Comparison of ENCODE assay signal across 20 cellular contexts in the genomic region with DNA sequence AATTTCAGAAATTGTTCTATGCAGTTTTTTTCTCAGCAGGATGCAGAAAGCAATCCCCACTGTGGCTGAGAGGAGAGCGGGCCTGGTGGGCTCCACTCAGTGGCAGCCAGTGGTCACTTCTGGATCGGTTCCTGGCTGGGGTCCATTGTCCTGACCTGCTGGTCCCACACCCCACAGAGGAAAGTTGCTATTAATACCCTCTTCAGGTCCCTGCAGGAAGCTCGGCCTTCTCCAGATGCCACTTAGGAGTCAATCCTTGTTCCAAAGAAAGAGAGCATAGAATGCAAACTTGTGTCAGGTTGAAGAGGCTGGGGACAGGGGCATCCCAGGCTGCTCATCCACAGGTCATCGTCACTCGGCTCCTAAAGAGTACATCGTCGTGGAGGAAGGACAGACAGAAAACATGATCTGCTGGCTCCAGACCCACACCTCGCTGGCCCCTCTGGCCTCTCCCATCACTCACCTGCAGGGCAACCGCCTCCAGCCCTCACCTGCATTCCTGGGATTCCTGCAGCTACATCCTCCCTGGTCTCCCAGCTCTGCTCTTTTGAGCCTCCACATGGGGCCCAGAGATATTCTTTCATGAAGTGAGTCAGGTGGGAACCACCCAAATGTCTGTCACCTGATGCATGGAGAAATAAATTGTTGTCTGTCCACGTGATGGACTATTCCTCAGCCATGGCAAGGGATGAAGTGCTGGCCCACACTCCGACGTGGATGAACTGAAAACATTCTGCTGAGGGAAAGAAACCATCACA.
DNase-seq lines count a peak whose midpoint lies in the region; ATAC-seq, FAIRE-seq and TF ChIP-seq lines count a peak whose summit lies in the region.
"Had no signal": no experiment of that assay in that cellular context is flagged by ENCODE, and none has a peak within 500 bp of the region (broad histone marks: within the 10 kb centered on the region; RNA-seq: fewer than 3 reads in every experiment).

No MANE protein-coding gene starts in this region.

- 0 out of 2 replicates have a peak, but pooled peaks cover 3% of the 10 kb centered on the region for H3K9me2 ChIP-seq in GM23338 (ENCODE audit: insufficient read depth)
- no peaks in the 10 kb centered on the region for H3K9me2 ChIP-seq in neural cell (ENCODE audit: insufficient read depth, low read length)

- peak overlapping the region; percentile 54; the same call in 1 of the 2 replicates for H3K27ac Mint-ChIP-seq in GM23338
- H3K27ac Mint-ChIP-seq: activated B cell treated with CpG ODN at 0.5 μM for 24 hours; activated CD8-positive, alpha-beta T cell treated with anti-CD3 and anti-CD28 coated beads for 36 hours; activated naive CD4-positive, alpha-beta T cell treated with anti-CD3 and anti-CD28 coated beads, Interleukin-2, amount 50 U/mL, for 24 hours had no signal

- H3K9ac ChIP-seq in neural cell (ENCODE audit: low read length): no peak overlapping the region

- peak; percentile 30 for TF ChIP-seq RAD21 in neural cell (conservative IDR thresholded peaks at IDR 0.05)

- H3K36me3 ChIP-seq in GM23338 (ENCODE audit: insufficient read depth) (0 out of 2 replicates have a peak, but pooled peaks cover 5% of the 10 kb centered on the region), neural cell (ENCODE audit: insufficient read depth, low read length) (no peaks in the 10 kb centered on the region), small intestine (ENCODE audit: control insufficient read depth in 2 of 2, insufficient read depth in 2 of 2, low read length in 2 of 2) (no peaks in the 10 kb centered on the region)
- H3K36me3 ChIP-seq: stomach had no signal

- H3K27me3 ChIP-seq in GM23338 (ENCODE audit: insufficient read depth) (no peaks in the 10 kb centered on the region), neural cell (ENCODE audit: insufficient read depth, low read depth, low read length) (no peaks in the 10 kb centered on the region), small intestine (ENCODE audit: control insufficient read depth in 2 of 2, insufficient read depth in 2 of 2, low read length in 2 of 2) (no peaks in the 10 kb centered on the region)
- H3K27me3 ChIP-seq: stomach had no signal

- FAIRE-seq in small intestine (lab: Jason Lieb, UNC): no peak
- FAIRE-seq: frontal cortex had no signal

- H3K27me3 Mint-ChIP-seq in GM23338 (ENCODE audit: insufficient read depth, low read depth, poor library complexity): peaks cover 8% of the 10 kb centered on the region

- H3K79me2 ChIP-seq in GM23338 (replicated peaks; ENCODE audit: insufficient read depth) (no peaks in the 10 kb centered on the region), neural cell (replicated peaks; ENCODE audit: insufficient read depth, low read length) (no peaks in the 10 kb centered on the region)

- H3K4me3 ChIP-seq in GM23338: no peak overlapping the region
- H3K4me3 ChIP-seq in neural cell (ENCODE audit: low read length): no peak overlapping the region
- H3K4me3 ChIP-seq in small intestine (ENCODE audit: low read depth in 1 of 2, low read length in 2 of 2): no peak overlapping the region
- H3K4me3 ChIP-seq: stomach had no signal

- H3K4me1 ChIP-seq in GM23338 (ENCODE audit: insufficient read depth): peaks cover 21% of the 10 kb centered on the region
- H3K4me1 ChIP-seq in small intestine (ENCODE audit: control insufficient read depth in 2 of 2, insufficient read depth in 1 of 2, low read depth in 1 of 2, low read length in 1 of 2): no peaks in the 10 kb centered on the region

- WGBS in small intestine, 3 donors: 75 to 93% (median 85%) methylated on average over 12 of the region's 12 CpGs

- no peak for TF ChIP-seq CTCF in GM23338 (conservative IDR thresholded peaks at IDR 0.05; ENCODE audit: low read depth in 2 of 2)
- TF ChIP-seq CTCF in neural cell (IDR thresholded peaks at IDR 0.05; ENCODE audit: poor library complexity, severe bottlenecking): no peak

- H3K27ac ChIP-seq in GM23338 (ENCODE audit: low read depth): peak overlapping the region; percentile 67
- peak overlapping the region; percentile 25 for H3K27ac ChIP-seq in neural cell (ENCODE audit: low read length)
- no peak overlapping the region for H3K27ac ChIP-seq in small intestine (ENCODE audit: low read depth in 1 of 2, low read length in 1 of 2)
- H3K27ac ChIP-seq: HL-60 had no signal

- H3K36me3 Mint-ChIP-seq in GM23338 (ENCODE audit: low read depth): peaks cover 12% of the 10 kb centered on the region
- H3K36me3 Mint-ChIP-seq: activated naive CD4-positive, alpha-beta T cell treated with anti-CD3 and anti-CD28 coated beads, Interleukin-2, amount 50 U/mL, for 24 hours had no signal

- peak overlapping the region; percentile 25; the same call in 1 of the 3 replicates for H3K4me3 Mint-ChIP-seq in GM23338
- H3K4me3 Mint-ChIP-seq: activated B cell treated with CpG ODN at 0.5 μM for 24 hours; activated CD8-positive, alpha-beta T cell treated with anti-CD3 and anti-CD28 coated beads for 36 hours; activated naive CD4-positive, alpha-beta T cell treated with anti-CD3 and anti-CD28 coated beads, Interleukin-2, amount 50 U/mL, for 24 hours; activated T-cell treated with anti-CD3 and anti-CD28 coated beads, Interleukin-2, amount 50 U/mL, for 4 hours had no signal

- peak overlapping the region; percentile 56 for H3K4me2 ChIP-seq in GM23338
- H3K4me2 ChIP-seq in neural cell (ENCODE audit: low read length): no peak overlapping the region

- peak; percentile 99 for ATAC-seq in GM23338
- no peak for ATAC-seq in HG03039 (IDR thresholded peaks at IDR 0.05; ENCODE audit: unreplicated experiment)
- ATAC-seq in GM21737 (IDR thresholded peaks at IDR 0.05; ENCODE audit: unreplicated experiment): no peak
- ATAC-seq: activated CD8-positive, alpha-beta T cell treated with anti-CD3 and anti-CD28 coated beads for 36 hours; activated T-cell treated with anti-CD3 and anti-CD28 coated beads, Interleukin-2, amount 50 U/mL, for 4 hours; right cardiac atrium had no signal

- H3K9me3 Mint-ChIP-seq in GM23338: peaks cover 18% of the 10 kb centered on the region
- H3K9me3 Mint-ChIP-seq: activated CD8-positive, alpha-beta T cell treated with anti-CD3 and anti-CD28 coated beads for 36 hours; activated naive CD4-positive, alpha-beta T cell treated with anti-CD3 and anti-CD28 coated beads, Interleukin-2, amount 50 U/mL, for 24 hours; activated T-cell treated with anti-CD3 and anti-CD28 coated beads, Interleukin-2, amount 50 U/mL, for 4 hours had no signal

- H3K9me3 ChIP-seq in neural cell (ENCODE audit: low read length) (no peaks in the 10 kb centered on the region), small intestine (ENCODE audit: control insufficient read depth, low read depth) (no peaks in the 10 kb centered on the region)

- DNase-seq in GM23338 (ENCODE audit: low spot score) (peak; percentile 94), NCI-H2227 (lab: John Stamatoyannopoulos, UW; ENCODE audit: unreplicated experiment) (peak; percentile 54), iPS DF 19.7 (ENCODE audit: low read depth, low spot score) (peak; percentile 90), small intestine (no peak), COLO829 (ENCODE audit: low spot score) (no peak)
- DNase-seq: activated B cell treated with CpG ODN at 0.5 μM for 24 hours; activated CD8-positive, alpha-beta T cell treated with anti-CD3 and anti-CD28 coated beads for 36 hours; activated T-cell treated with anti-CD3 and anti-CD28 coated beads, Interleukin-2, amount 50 U/mL, for 4 hours; cortex of kidney; midbrain; NCI-H1436; NCI-H446; right cardiac atrium; stomach had no signal

- H4K20me1 ChIP-seq in GM23338 (replicated peaks; ENCODE audit: insufficient read depth): no peaks in the 10 kb centered on the region
- no peaks in the 10 kb centered on the region for H4K20me1 ChIP-seq in neural cell (ENCODE audit: insufficient read depth)

- H3F3A ChIP-seq in GM23338 (replicated peaks; ENCODE audit: low read depth) (no peaks in the 10 kb centered on the region), neural cell (ENCODE audit: insufficient read depth, low read length, poor library complexity, severe bottlenecking) (no peaks in the 10 kb centered on the region)

- H2AFZ ChIP-seq in GM23338 (no peak overlapping the region), neural cell (ENCODE audit: low read depth, low read length) (no peak overlapping the region)

- TF ChIP-seq EP300 in neural cell (conservative IDR thresholded peaks at IDR 0.05; ENCODE audit: poor library complexity, severe bottlenecking): no peak

- peaks cover 44% of the 10 kb centered on the region for H3K4me1 Mint-ChIP-seq in GM23338
- H3K4me1 Mint-ChIP-seq: activated B cell treated with CpG ODN at 0.5 μM for 24 hours had no signal

TF ChIP-seq in GM23338, 12 proteins besides CTCF, POLR2A, EP300 and RAD21 (continues in another document):
- no peak for TF ChIP-seq JUNB (IDR thresholded peaks at IDR 0.05; ENCODE audit: unreplicated experiment)
- no peak for TF ChIP-seq EZH2phosphoT487 (IDR thresholded peaks at IDR 0.05; ENCODE audit: unreplicated experiment)
- TF ChIP-seq STAT1 (IDR thresholded peaks at IDR 0.05; ENCODE audit: unreplicated experiment): no peak
- TF ChIP-seq CREB1 (CRISPR knock-in tag; IDR thresholded peaks at IDR 0.05; ENCODE audit: low read depth): no peak

TF ChIP-seq in neural cell, 6 proteins besides CTCF, POLR2A, EP300 and RAD21 (continues in another document):
- TF ChIP-seq TAF1 (IDR thresholded peaks at IDR 0.05; ENCODE audit: low read depth) (no peak), EZH2 (IDR thresholded peaks at IDR 0.05; ENCODE audit: borderline replicate concordance, insufficient read depth, low read length, poor library complexity, severe bottlenecking) (no peak), MXI1 (conservative IDR thresholded peaks at IDR 0.05; ENCODE audit: poor library complexity, severe bottlenecking) (no peak), SMC3 (conservative IDR thresholded peaks at IDR 0.05; ENCODE audit: poor library complexity) (no peak)

Comparison
In these comparisons a context has a peak if more than half of its experiments do, and no peak if none do; other contexts are left out.
1. DNase-seq: peak in GM23338 (single experiment), NCI-H2227 (single experiment) and iPS DF 19.7 (single experiment); none in small intestine (single experiment) and COLO829 (single experiment).
2. H3K27ac ChIP-seq: peak in GM23338 (single experiment) and neural cell (single experiment); none in small intestine (0 of 2).